ENCODE assay signal across 29 cellular contexts in genomic region chr7:42103020-42103419, GRCh38.
"Had no signal": no experiment of that assay in that cellular context is flagged by ENCODE, and none has a peak within 500 bp of the region (broad histone marks: within the 10 kb centered on the region; RNA-seq: fewer than 3 reads in every experiment).

No MANE protein-coding gene starts in this region.

- H3K4me1 ChIP-seq: body of pancreas had no signal

- H3K9me3 ChIP-seq: adrenal gland, body of pancreas, esophagus squamous epithelium, gastroesophageal sphincter had no signal

- FAIRE-seq: colon had no signal

- H3K4me3 ChIP-seq: adrenal gland, body of pancreas, esophagus squamous epithelium, gastroesophageal sphincter had no signal

- H3K27ac ChIP-seq: body of pancreas had no signal

- ATAC-seq: activated CD4-positive, alpha-beta T cell treated with anti-CD3 and anti-CD28 coated beads for 36 hours; activated CD8-positive, alpha-beta memory T cell treated with anti-CD3 and anti-CD28 coated beads, Interleukin-2, amount 10 ng/mL, durations not matched to agents 7 days and 5 days; activated CD8-positive, alpha-beta T cell treated with anti-CD3 and anti-CD28 coated beads, Interleukin-2, amount 10 ng/mL, durations not matched to agents 7 days and 5 days; activated naive CD8-positive, alpha-beta T cell treated with anti-CD3 and anti-CD28 coated beads, Interleukin-2, amount 50 U/mL, for 24 hours; body of pancreas; effector memory CD8-positive, alpha-beta T cell had no signal

- H3K36me3 ChIP-seq: adrenal gland, esophagus squamous epithelium had no signal

- DNase-seq: activated CD4-positive, alpha-beta memory T cell treated with anti-CD3 and anti-CD28 coated beads for 36 hours; activated CD4-positive, alpha-beta T cell treated with anti-CD3 and anti-CD28 coated beads for 36 hours; activated CD4-positive, alpha-beta T cell treated with anti-CD3 and anti-CD28 coated beads, Interleukin-2, amount 10 ng/mL, durations not matched to agents 24 days and 14 days; activated CD4-positive, CD25-positive, alpha-beta regulatory T cell; activated CD4-positive, CD25-positive, alpha-beta regulatory T cell treated with anti-CD3 and anti-CD28 coated beads, Interleukin-2, amount 50 U/mL, for 72 hours; activated CD8-positive, alpha-beta memory T cell treated with anti-CD3 and anti-CD28 coated beads, Interleukin-2, amount 10 ng/mL, durations not matched to agents 7 days and 5 days; activated CD8-positive, alpha-beta memory T cell treated with anti-CD3 and anti-CD28 coated beads, Interleukin-2, amount 50 U/mL, for 4 hours; activated CD8-positive, alpha-beta T cell treated with anti-CD3 and anti-CD28 coated beads, Interleukin-2, amount 10 ng/mL, durations not matched to agents 7 days and 5 days; activated effector memory CD4-positive, alpha-beta T cell treated with anti-CD3 and anti-CD28 coated beads, Interleukin-2, amount 50 U/mL, for 16 hours; activated naive CD4-positive, alpha-beta T cell treated with anti-CD3 and anti-CD28 coated beads for 36 hours; activated naive CD8-positive, alpha-beta T cell treated with anti-CD3 and anti-CD28 coated beads for 36 hours; activated naive CD8-positive, alpha-beta T cell treated with anti-CD3 and anti-CD28 coated beads, Interleukin-2, amount 50 U/mL, for 24 hours; activated T-cell treated with anti-CD3 and anti-CD28 coated beads, Interleukin-2, amount 50 U/mL, for 1 hour; activated T-cell treated with anti-CD3 and anti-CD28 coated beads, Interleukin-2, amount 50 U/mL, for 48 hours; adrenal gland; amygdala; aorta; body of pancreas; caudate nucleus; cortex of kidney; dermis blood vessel endothelial cell; effector CD4-positive, alpha-beta T cell; effector memory CD8-positive, alpha-beta T cell; erythroblast; esophagus squamous epithelium; foreskin melanocyte; T-helper 2 cell had no signal

- H3K27me3 ChIP-seq: adrenal gland, esophagus squamous epithelium, gastroesophageal sphincter had no signal
